ENCODE assay signal across 8 cellular contexts in the genomic region with DNA sequence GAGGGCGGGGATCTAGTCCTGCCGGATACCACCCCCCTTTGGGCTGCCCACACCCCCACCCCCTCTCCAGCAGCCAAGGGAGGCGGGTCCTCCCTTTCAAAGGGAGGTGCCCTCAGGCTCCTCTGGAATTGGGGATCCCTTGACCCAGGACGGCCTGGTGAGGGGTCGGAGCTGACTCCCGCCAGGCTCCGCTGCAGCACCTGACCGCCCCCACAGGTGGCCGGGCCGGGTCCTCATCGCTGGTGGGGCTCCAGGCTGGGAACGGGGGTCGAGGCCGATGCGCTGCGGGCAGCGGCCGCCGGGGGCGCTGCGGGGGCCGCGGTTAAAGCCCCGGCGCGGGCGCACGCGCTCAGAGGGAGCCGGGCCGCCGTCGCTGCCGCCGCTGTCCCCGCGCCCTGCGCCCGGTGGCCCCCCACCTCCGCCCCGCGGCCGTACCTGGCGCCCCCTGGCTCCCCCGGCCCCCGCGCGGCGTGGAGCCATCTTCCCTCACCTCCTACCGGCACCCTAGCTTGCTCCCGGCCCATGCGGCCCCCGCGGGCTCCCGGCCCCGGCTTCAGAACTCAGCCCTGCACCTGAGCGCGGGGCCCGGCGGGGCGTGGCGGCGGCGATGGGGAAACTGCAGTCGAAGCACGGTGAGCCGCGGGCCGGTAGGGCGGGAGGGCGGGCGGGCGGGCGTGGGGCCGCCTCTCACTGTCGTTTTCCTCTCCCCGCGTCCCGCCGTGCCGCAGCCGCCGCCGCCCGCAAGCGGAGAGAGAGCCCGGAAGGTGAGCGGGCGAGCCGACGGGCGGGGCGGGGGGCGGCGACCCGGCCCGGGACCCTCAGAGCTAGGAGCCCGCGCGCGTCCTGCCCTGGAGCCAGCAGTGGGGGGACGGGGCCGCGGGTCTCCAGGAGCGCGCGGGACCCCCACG. TPM values are rescaled to one million over a fixed set of nuclear protein-coding genes. Genes with fewer than 3 reads are reported as not detected.
A peak's percentile ranks its signal among the peaks of the same experiment; 100 is the strongest.
DNase-seq lines count a peak whose midpoint lies in the region; ATAC-seq and TF ChIP-seq lines count a peak whose summit lies in the region.

A gene with protein sequence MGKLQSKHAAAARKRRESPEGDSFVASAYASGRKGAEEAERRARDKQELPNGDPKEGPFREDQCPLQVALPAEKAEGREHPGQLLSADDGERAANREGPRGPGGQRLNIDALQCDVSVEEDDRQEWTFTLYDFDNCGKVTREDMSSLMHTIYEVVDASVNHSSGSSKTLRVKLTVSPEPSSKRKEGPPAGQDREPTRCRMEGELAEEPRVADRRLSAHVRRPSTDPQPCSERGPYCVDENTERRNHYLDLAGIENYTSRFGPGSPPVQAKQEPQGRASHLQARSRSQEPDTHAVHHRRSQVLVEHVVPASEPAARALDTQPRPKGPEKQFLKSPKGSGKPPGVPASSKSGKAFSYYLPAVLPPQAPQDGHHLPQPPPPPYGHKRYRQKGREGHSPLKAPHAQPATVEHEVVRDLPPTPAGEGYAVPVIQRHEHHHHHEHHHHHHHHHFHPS (plus strand): TSS at position 352 of the 908 bp plus-strand sequence. CDS start 256 bp downstream, at position 608.

- intact Hi-C loops in Caco-2 (cut with micrococcal nuclease; ENCODE audit: unreplicated experiment): no loop called here
- intact Hi-C loops in breast epithelium (cut with DNase I; ENCODE audit: low total_unique reads): loop anchor here (1.0 kb wide), 1 partner anchor 18 kb away; no protein-coding TSS in a partner anchor
- intact Hi-C loops in left lung (cut with DNase I): no loop called here

- H3K4me1 ChIP-seq in Caco-2 (peaks cover 36% of the 10 kb centered on the region), HEK293 (ENCODE audit: control insufficient read depth, insufficient read depth, low read length) (peaks cover 23% of the 10 kb centered on the region), breast epithelium (peaks cover 5 to 16% of the 10 kb centered on the region in 2 donors), left lung (peaks cover 11 to 28% of the 10 kb centered on the region in 2 donors)

- H3K27me3 Mint-ChIP-seq in Caco-2 (ENCODE audit: insufficient read depth, unreplicated experiment): no peaks in the 10 kb centered on the region

- peak; percentile 39 for ATAC-seq in left lung
- ATAC-seq in HG02981 (IDR thresholded peaks at IDR 0.05; ENCODE audit: unreplicated experiment): no peak

- peaks cover 11% of the 10 kb centered on the region for H3K36me3 Mint-ChIP-seq in Caco-2 (ENCODE audit: insufficient read depth, unreplicated experiment)

- no peaks in the 10 kb centered on the region for H3K36me3 ChIP-seq in Caco-2 (ENCODE audit: control insufficient read depth, insufficient read depth, low read length)
- H3K36me3 ChIP-seq in HEK293 (ENCODE audit: control insufficient read depth in 2 of 2, insufficient read depth in 1 of 2, low read length in 2 of 2): peaks cover 0 to 24% of the 10 kb centered on the region in 2 experiments; a peak in 1 of 3 replicates
- H3K36me3 ChIP-seq in breast epithelium: no peaks in the 10 kb centered on the region
- H3K36me3 ChIP-seq in left lung: no peaks in the 10 kb centered on the region

- DNase-seq in Caco-2: peak; percentile 39 to 76
- peak; percentile 49 for DNase-seq in RWPE1 (ENCODE audit: low spot score)
- DNase-seq in breast epithelium (ENCODE audit: low spot score in 2 of 2): peak; percentile 20 to 48
- DNase-seq in left lung: peak; percentile 30 to 78
- DNase-seq in stimulated activated naive CD4-positive, alpha-beta T cell treated with Interleukin-2 at 50 U/mL for 16 hours (lab: John Stamatoyannopoulos, UW): peak; percentile 8
- no peak for DNase-seq in OCI-M2 (lab: John Stamatoyannopoulos, UW; ENCODE audit: unreplicated experiment)

- no peak within 1 kb of the TSS for H3K27ac Mint-ChIP-seq in Caco-2 (ENCODE audit: unreplicated experiment)

- TF ChIP-seq CTCF in Caco-2 (IDR thresholded peaks at IDR 0.05; ENCODE audit: insufficient read depth in 1 of 2, low read depth in 1 of 2, low read length in 1 of 2, severe bottlenecking in 1 of 2, unreplicated experiment in 1 of 2) (peak; percentile 39 to 81), HEK293 (tag by site-specific recombination; IDR thresholded peaks at IDR 0.05) (no peak), RWPE1 (conservative IDR thresholded peaks at IDR 0.05; ENCODE audit: low read depth) (peak; percentile 95), breast epithelium (IDR thresholded peaks at IDR 0.05) (peak; percentile 41 to 83 (median 48)), left lung (IDR thresholded peaks at IDR 0.05) (peak; percentile 46 to 63)

- no peak for TF ChIP-seq POLR2A in breast epithelium (IDR thresholded peaks at IDR 0.05)

- peaks cover 10% of the 10 kb centered on the region for H3K4me1 Mint-ChIP-seq in Caco-2 (ENCODE audit: low read depth, unreplicated experiment)

- no peaks in the 10 kb centered on the region for H3K9me3 ChIP-seq in Caco-2
- H3K9me3 ChIP-seq in HEK293 (ENCODE audit: control insufficient read depth, insufficient read depth, low read depth, low read length): no peaks in the 10 kb centered on the region
- no peaks in the 10 kb centered on the region for H3K9me3 ChIP-seq in breast epithelium
- no peaks in the 10 kb centered on the region for H3K9me3 ChIP-seq in left lung

- CTCF ChIA-PET in Caco-2 (lab: Charles Lee) (interaction anchor here (0.6 to 3.2 kb wide), 7 partner anchors 13 to 85 kb away, joined by 3 to 46 read pairs (median 6); no protein-coding TSS in a partner anchor), HEK293 (lab: Yijun Ruan, JAX) (interaction anchor here (0.5 to 6.7 kb wide), 21 partner anchors 11 to 789 kb away, joined by 3 to 90 read pairs (median 4); no protein-coding TSS in a partner anchor), RWPE1 (lab: Yijun Ruan, JAX) (interaction anchor here (0.7 to 2.2 kb wide), 11 partner anchors 10 to 132 kb away, joined by 3 to 9 read pairs (median 3); no protein-coding TSS in a partner anchor)

- H3K27ac ChIP-seq in HEK293 (ENCODE audit: extremely low read depth, low read depth, low read length): peak within 1 kb of the TSS; percentile 56; the same call in 1 of the 2 replicates
- peak within 1 kb of the TSS; percentile 27; the same call in 1 of the 2 replicates for H3K27ac ChIP-seq in RWPE1
- H3K27ac ChIP-seq in breast epithelium: peak within 1 kb of the TSS in 1 of 2 donors; percentile 26
- H3K27ac ChIP-seq in left lung: peak within 1 kb of the TSS in 1 of 2 donors; percentile 37

- no peaks in the 10 kb centered on the region for H3K9me3 Mint-ChIP-seq in Caco-2 (ENCODE audit: unreplicated experiment)

- POLR2A ChIA-PET in Caco-2 (lab: Charles Lee) (interaction anchor here (0.6 kb wide), 1 partner anchor 138 kb away, joined by 4 read pairs; no protein-coding TSS in a partner anchor), HEK293 (lab: Yijun Ruan, JAX) (interaction anchor here (1.2 to 2.6 kb wide), 2 partner anchors 8 to 85 kb away, joined by 3 to 7 read pairs; no protein-coding TSS in a partner anchor), RWPE1 (lab: Yijun Ruan, JAX; ENCODE audit: low non-redundant PET) (no interaction called here)

- H3K4me3 ChIP-seq in Caco-2 (ENCODE audit: low read depth, low read length) (peak within 1 kb of the TSS; percentile 50), HEK293 (ENCODE audit: low read depth, low read length) (peak within 1 kb of the TSS; percentile 46), breast epithelium (peak within 1 kb of the TSS; percentile 37 to 84 (median 67)), left lung (peak within 1 kb of the TSS; percentile 39 to 50)

- BruUV-seq in Caco-2 (replicated peaks; lab: Mats Ljungman, UMichigan): no TSS peak

- H3K4me3 Mint-ChIP-seq in Caco-2 (ENCODE audit: unreplicated experiment): peak within 1 kb of the TSS; percentile 63

- no peaks in the 10 kb centered on the region for H3K27me3 ChIP-seq in Caco-2 (replicated peaks; ENCODE audit: control insufficient read depth, insufficient read depth, low read length)
- peaks cover 0 to 13% of the 10 kb centered on the region in 2 donors for H3K27me3 ChIP-seq in breast epithelium
- H3K27me3 ChIP-seq in left lung: peaks cover 21 to 82% of the 10 kb centered on the region in 2 donors

TF ChIP-seq in HEK293, 187 proteins besides CTCF, POLR2A, EP300 and RAD21 (continues in another document):
- TF ChIP-seq, protein P1, sequence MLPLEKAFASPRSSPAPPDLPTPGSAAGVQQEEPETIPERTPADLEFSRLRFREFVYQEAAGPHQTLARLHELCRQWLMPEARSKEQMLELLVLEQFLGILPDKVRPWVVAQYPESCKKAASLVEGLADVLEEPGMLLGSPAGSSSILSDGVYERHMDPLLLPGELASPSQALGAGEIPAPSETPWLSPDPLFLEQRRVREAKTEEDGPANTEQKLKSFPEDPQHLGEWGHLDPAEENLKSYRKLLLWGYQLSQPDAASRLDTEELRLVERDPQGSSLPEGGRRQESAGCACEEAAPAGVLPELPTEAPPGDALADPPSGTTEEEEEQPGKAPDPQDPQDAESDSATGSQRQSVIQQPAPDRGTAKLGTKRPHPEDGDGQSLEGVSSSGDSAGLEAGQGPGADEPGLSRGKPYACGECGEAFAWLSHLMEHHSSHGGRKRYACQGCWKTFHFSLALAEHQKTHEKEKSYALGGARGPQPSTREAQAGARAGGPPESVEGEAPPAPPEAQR (tag by site-specific recombination; IDR thresholded peaks at IDR 0.05): no peak
- TF ChIP-seq ZNF311 (tag by site-specific recombination; IDR thresholded peaks at IDR 0.05; ENCODE audit: borderline replicate concordance) (no peak), ZNF560 (tag by site-specific recombination; IDR thresholded peaks at IDR 0.05; ENCODE audit: borderline replicate concordance) (no peak), ZNF335 (tag by site-specific recombination; conservative IDR thresholded peaks at IDR 0.05) (peak; percentile 70), ZNF324 (tag by site-specific recombination; IDR thresholded peaks at IDR 0.05) (no peak), ZNF404 (tag by site-specific recombination; IDR thresholded peaks at IDR 0.05) (no peak), ZBTB8A (tag by site-specific recombination; IDR thresholded peaks at IDR 0.05) (peak; percentile 36), MZF1 (tag by site-specific recombination; IDR thresholded peaks at IDR 0.05; ENCODE audit: borderline replicate concordance) (no peak), SP7 (tag by site-specific recombination; IDR thresholded peaks at IDR 0.05) (no peak), ZNF521 (tag by site-specific recombination; IDR thresholded peaks at IDR 0.05) (no peak)
- TF ChIP-seq, protein P2, sequence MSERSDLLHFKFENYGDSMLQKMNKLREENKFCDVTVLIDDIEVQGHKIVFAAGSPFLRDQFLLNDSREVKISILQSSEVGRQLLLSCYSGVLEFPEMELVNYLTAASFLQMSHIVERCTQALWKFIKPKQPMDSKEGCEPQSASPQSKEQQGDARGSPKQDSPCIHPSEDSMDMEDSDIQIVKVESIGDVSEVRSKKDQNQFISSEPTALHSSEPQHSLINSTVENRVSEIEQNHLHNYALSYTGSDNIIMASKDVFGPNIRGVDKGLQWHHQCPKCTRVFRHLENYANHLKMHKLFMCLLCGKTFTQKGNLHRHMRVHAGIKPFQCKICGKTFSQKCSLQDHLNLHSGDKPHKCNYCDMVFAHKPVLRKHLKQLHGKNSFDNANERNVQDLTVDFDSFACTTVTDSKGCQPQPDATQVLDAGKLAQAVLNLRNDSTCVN (tag by site-specific recombination; optimal IDR thresholded peaks at IDR 0.05): no peak

RNA-seq across cellular contexts. Expression of the gene that starts here (rescaled TPM):
- total RNA-seq in Caco-2 (2022) (13.6 and 17.7 TPM in 2 replicates), breast epithelium (10 to 100 TPM in 1 of 3 donors, 1 to 10 TPM in 1, not detected in 1; 5.9 to 16.7 TPM), left lung (10 to 100 TPM; 31.6 to 61.5 TPM)
